20 cellular contexts compared by ENCODE assay signal in the genomic region with DNA sequence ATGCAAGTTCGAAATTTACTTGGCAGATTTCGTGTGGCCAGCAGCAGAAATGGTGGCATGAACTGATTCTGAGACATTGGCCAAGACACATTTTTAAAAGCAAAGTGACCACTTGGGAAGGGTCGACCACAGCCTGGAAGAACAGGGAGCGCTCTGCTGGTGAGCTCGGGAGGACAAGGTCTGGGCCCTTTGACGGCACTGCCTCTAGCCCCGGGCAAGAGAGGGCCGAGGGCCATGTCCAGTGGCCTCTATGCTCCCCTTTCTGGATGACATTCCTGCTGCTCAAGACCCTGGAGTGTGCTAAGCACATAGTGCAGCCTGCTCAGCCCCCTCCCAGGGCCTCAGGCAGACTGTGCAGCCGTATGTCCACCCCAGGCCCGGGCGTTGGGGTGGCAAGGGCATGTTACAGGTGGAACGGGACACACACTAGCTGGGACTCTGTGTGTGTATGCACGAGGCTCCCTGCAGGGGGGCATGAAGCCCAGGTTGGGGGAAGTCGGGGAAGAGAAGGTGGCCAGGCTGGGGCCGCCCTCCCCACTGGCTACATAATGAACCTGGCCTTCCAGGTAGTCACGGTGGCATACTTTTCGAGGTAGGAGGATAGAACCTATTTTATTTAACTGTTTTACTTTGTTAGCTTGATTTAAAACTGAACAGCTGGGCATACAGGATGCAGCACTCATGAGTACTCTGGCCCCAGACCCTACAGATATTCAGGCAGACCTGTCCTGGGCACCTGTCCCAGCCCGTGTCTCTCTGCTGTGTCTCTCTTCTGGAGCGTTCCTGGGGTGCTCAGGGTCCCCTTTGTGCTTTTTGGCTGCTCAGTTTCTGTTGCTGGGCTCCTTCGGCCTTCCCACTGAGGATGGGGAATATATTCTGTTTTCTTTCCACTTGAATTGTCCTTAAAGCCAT. TPM values are rescaled to one million over a fixed set of nuclear protein-coding genes. Genes with fewer than 3 reads are reported as not detected.
DNase-seq lines count a peak whose midpoint lies in the region; ATAC-seq, FAIRE-seq and TF ChIP-seq lines count a peak whose summit lies in the region.
"Had no signal": no experiment of that assay in that cellular context is flagged by ENCODE, and none has a peak within 500 bp of the region (broad histone marks: within the 10 kb centered on the region; RNA-seq: fewer than 3 reads in every experiment).

No MANE protein-coding gene starts in this region.

- peaks cover 30% of the 10 kb centered on the region for H3K4me1 Mint-ChIP-seq in astrocyte (ENCODE audit: low read depth, unreplicated experiment)
- H3K4me1 Mint-ChIP-seq in naive thymus-derived CD4-positive, alpha-beta T cell, result peaks cover 28 to 91% (median 73%) of the 10 kb centered on the region in 7 donors

- H3K9ac ChIP-seq in astrocyte (ENCODE audit: low read length), result peak overlapping the region; percentile 8

- peaks cover 79% of the 10 kb centered on the region for H4K20me1 ChIP-seq in astrocyte (ENCODE audit: insufficient read depth, low read length)

- H3K36me3 ChIP-seq in left ventricle myocardium inferior (no peaks in the 10 kb centered on the region), astrocyte (ENCODE audit: insufficient read depth, low read length) (no peaks in the 10 kb centered on the region), tibial artery (no peaks in the 10 kb centered on the region)
- no peaks in the 10 kb centered on the region for H3K36me3 ChIP-seq in naive thymus-derived CD4-positive, alpha-beta T cell (ENCODE audit: control insufficient read depth in 2 of 3, insufficient read depth in 3 of 3, low read length in 3 of 3)
- H3K36me3 ChIP-seq: breast epithelium had no signal

- DNase-seq in left ventricle myocardium inferior (no peak), cardiac septum (ENCODE audit: low spot score) (no peak), astrocyte (ENCODE audit: low read depth) (no peak), tibial artery (no peak), retina (no peak)
- DNase-seq in naive thymus-derived CD4-positive, alpha-beta T cell, result no peak
- DNase-seq: activated CD4-positive, alpha-beta T cell treated with anti-CD3 and anti-CD28 coated beads, Interleukin-2, amount 10 ng/mL, durations not matched to agents 24 days and 14 days; activated naive CD4-positive, alpha-beta T cell treated with anti-CD3 and anti-CD28 coated beads, Interleukin-2, amount 10 ng/mL, durations not matched to agents 7 days and 5 days; activated T-cell treated with anti-CD3 and anti-CD28 coated beads for 4 hours; hypothalamus; NCI-H1436 treated with DMSO at 0.1 percent for 48 hours; NCI-H345; SIG-M5; stimulated activated CD4-positive, alpha-beta T cell treated with anti-CD3 and anti-CD28 coated beads, Interleukin-15, amount 100 ng/mL, for 24 hours; stimulated activated naive CD8-positive, alpha-beta T cell treated with anti-CD3 and anti-CD28 coated beads, Interleukin-15, amount 100 ng/mL, for 72 hours; T-helper 9 cell had no signal

- TF ChIP-seq CTCF in left ventricle myocardium inferior (IDR thresholded peaks at IDR 0.05; ENCODE audit: borderline replicate concordance) (no peak), astrocyte (IDR thresholded peaks at IDR 0.05; ENCODE audit: insufficient read depth, low read depth, low read length) (no peak), tibial artery (IDR thresholded peaks at IDR 0.05) (no peak)

- H3K4me2 ChIP-seq in astrocyte (ENCODE audit: low read length), result no peak overlapping the region

- H3K4me1 ChIP-seq in left ventricle myocardium inferior (peaks cover 50% of the 10 kb centered on the region), astrocyte (ENCODE audit: insufficient read depth, low read length) (peaks cover 56% of the 10 kb centered on the region), tibial artery (peaks cover 0 to 48% (median 29%) of the 10 kb centered on the region in 4 donors)
- H3K4me1 ChIP-seq in naive thymus-derived CD4-positive, alpha-beta T cell (ENCODE audit: control insufficient read depth in 2 of 2, insufficient read depth in 2 of 2, low read length in 2 of 2), result peaks cover 17 to 55% of the 10 kb centered on the region in 2 donors

- H3K9me3 Mint-ChIP-seq in astrocyte (ENCODE audit: unreplicated experiment), result no peaks in the 10 kb centered on the region
- H3K9me3 Mint-ChIP-seq in naive thymus-derived CD4-positive, alpha-beta T cell, result peaks cover 0 to 2% (median 0%) of the 10 kb centered on the region in 11 donors
- H3K9me3 Mint-ChIP-seq: activated CD4-positive, alpha-beta T cell treated with anti-CD3 and anti-CD28 coated beads, Interleukin-2, amount 10 ng/mL, durations not matched to agents 24 days and 14 days; activated naive CD4-positive, alpha-beta T cell treated with anti-CD3 and anti-CD28 coated beads, Interleukin-2, amount 10 ng/mL, durations not matched to agents 7 days and 5 days; stimulated activated naive CD8-positive, alpha-beta T cell treated with anti-CD3 and anti-CD28 coated beads, Interleukin-15, amount 100 ng/mL, for 72 hours had no signal

- no peak for FAIRE-seq in astrocyte (lab: Jason Lieb, UNC)

- H3K27me3 Mint-ChIP-seq in astrocyte (ENCODE audit: low read depth, unreplicated experiment), result no peaks in the 10 kb centered on the region
- no peaks in the 10 kb centered on the region for H3K27me3 Mint-ChIP-seq in naive thymus-derived CD4-positive, alpha-beta T cell
- H3K27me3 Mint-ChIP-seq: activated CD4-positive, alpha-beta T cell treated with anti-CD3 and anti-CD28 coated beads, Interleukin-2, amount 10 ng/mL, durations not matched to agents 24 days and 14 days; activated naive CD4-positive, alpha-beta T cell treated with anti-CD3 and anti-CD28 coated beads, Interleukin-2, amount 10 ng/mL, durations not matched to agents 7 days and 5 days; progenitor cell of endocrine pancreas; stimulated activated naive CD8-positive, alpha-beta T cell treated with anti-CD3 and anti-CD28 coated beads, Interleukin-15, amount 100 ng/mL, for 72 hours had no signal

- peaks cover 1% of the 10 kb centered on the region for H3K36me3 Mint-ChIP-seq in astrocyte (ENCODE audit: low read depth, unreplicated experiment)
- H3K36me3 Mint-ChIP-seq in naive thymus-derived CD4-positive, alpha-beta T cell, result peaks cover 0 to 5% (median 0%) of the 10 kb centered on the region in 5 donors

- no peak overlapping the region for H3K4me3 ChIP-seq in left ventricle myocardium inferior
- no peak overlapping the region for H3K4me3 ChIP-seq in astrocyte (ENCODE audit: insufficient read depth, low read depth, low read length)
- no peak overlapping the region for H3K4me3 ChIP-seq in naive thymus-derived CD4-positive, alpha-beta T cell (ENCODE audit: low read length)
- H3K4me3 ChIP-seq in tibial artery, result no peak overlapping the region
- H3K4me3 ChIP-seq: breast epithelium had no signal

- ATAC-seq in naive thymus-derived CD4-positive, alpha-beta T cell, result no peak
- ATAC-seq in HG02870 (IDR thresholded peaks at IDR 0.05; ENCODE audit: unreplicated experiment) (no peak), HG03135 (IDR thresholded peaks at IDR 0.05; ENCODE audit: unreplicated experiment) (no peak)
- ATAC-seq: stimulated activated naive CD8-positive, alpha-beta T cell treated with anti-CD3 and anti-CD28 coated beads, Interleukin-15, amount 100 ng/mL, for 72 hours had no signal

- peak overlapping the region; percentile 49 for H3K27ac ChIP-seq in left ventricle myocardium inferior (replicated peaks)
- H3K27ac ChIP-seq in astrocyte (ENCODE audit: low read depth, low read length), result no peak overlapping the region
- H3K27ac ChIP-seq in naive thymus-derived CD4-positive, alpha-beta T cell (ENCODE audit: low read depth, low read length), result no peak overlapping the region
- peak overlapping the region; percentile 6 to 29 for H3K27ac ChIP-seq in tibial artery

- no peak overlapping the region for H3K27ac Mint-ChIP-seq in astrocyte (ENCODE audit: unreplicated experiment)
- peak overlapping the region in 7 of 9 donors; percentile 71 to 95 (median 81) for H3K27ac Mint-ChIP-seq in naive thymus-derived CD4-positive, alpha-beta T cell
- H3K27ac Mint-ChIP-seq: activated CD4-positive, alpha-beta T cell treated with anti-CD3 and anti-CD28 coated beads, Interleukin-2, amount 10 ng/mL, durations not matched to agents 24 days and 14 days; activated naive CD4-positive, alpha-beta T cell treated with anti-CD3 and anti-CD28 coated beads, Interleukin-2, amount 10 ng/mL, durations not matched to agents 7 days and 5 days; progenitor cell of endocrine pancreas; stimulated activated naive CD8-positive, alpha-beta T cell treated with anti-CD3 and anti-CD28 coated beads, Interleukin-15, amount 100 ng/mL, for 72 hours had no signal

- H3K4me3 Mint-ChIP-seq in astrocyte (ENCODE audit: unreplicated experiment), result no peak overlapping the region
- H3K4me3 Mint-ChIP-seq in naive thymus-derived CD4-positive, alpha-beta T cell, result peak overlapping the region in 1 of 10 donors; percentile 87
- H3K4me3 Mint-ChIP-seq: activated CD4-positive, alpha-beta T cell treated with anti-CD3 and anti-CD28 coated beads, Interleukin-2, amount 10 ng/mL, durations not matched to agents 24 days and 14 days; activated naive CD4-positive, alpha-beta T cell treated with anti-CD3 and anti-CD28 coated beads, Interleukin-2, amount 10 ng/mL, durations not matched to agents 7 days and 5 days; stimulated activated naive CD8-positive, alpha-beta T cell treated with anti-CD3 and anti-CD28 coated beads, Interleukin-15, amount 100 ng/mL, for 72 hours had no signal

- CTCF ChIA-PET in naive thymus-derived CD4-positive, alpha-beta T cell (lab: Charles Lee), result interaction anchor here (1.0 kb wide), 1 partner anchor 18 kb away, joined by 3 read pairs; no protein-coding TSS in a partner anchor

- H3K27me3 ChIP-seq in left ventricle myocardium inferior (ENCODE audit: low read depth) (no peaks in the 10 kb centered on the region), astrocyte (ENCODE audit: insufficient read depth, low read length) (no peaks in the 10 kb centered on the region), tibial artery (no peaks in the 10 kb centered on the region)
- no peaks in the 10 kb centered on the region for H3K27me3 ChIP-seq in naive thymus-derived CD4-positive, alpha-beta T cell (ENCODE audit: control insufficient read depth in 2 of 2, insufficient read depth in 2 of 2, low read length in 2 of 2)
- H3K27me3 ChIP-seq: breast epithelium had no signal

- intact Hi-C loops in left ventricle myocardium inferior (cut with micrococcal nuclease), result no loop called here
- intact Hi-C loops in cardiac septum (cut with DNase I), result no loop called here
- intact Hi-C loops in naive thymus-derived CD4-positive, alpha-beta T cell (cut with micrococcal nuclease), result loop anchor here in 1 of 2 donors (10.0 kb wide), 1 partner anchor 217 kb away; no protein-coding TSS in a partner anchor
- intact Hi-C loops in tibial artery (cut with DNase I; ENCODE audit: low total_unique reads), result no loop called here

- no peaks in the 10 kb centered on the region for H3K9me3 ChIP-seq in left ventricle myocardium inferior (replicated peaks)
- no peaks in the 10 kb centered on the region for H3K9me3 ChIP-seq in astrocyte (ENCODE audit: insufficient read depth, low read depth, low read length)
- H3K9me3 ChIP-seq in naive thymus-derived CD4-positive, alpha-beta T cell (ENCODE audit: control insufficient read depth in 2 of 3, low read length in 3 of 3), result no peaks in the 10 kb centered on the region
- no peaks in the 10 kb centered on the region for H3K9me3 ChIP-seq in tibial artery
- H3K9me3 ChIP-seq: breast epithelium had no signal

- POLR2A ChIA-PET in naive thymus-derived CD4-positive, alpha-beta T cell (lab: Charles Lee), result no interaction called here

- H2AFZ ChIP-seq in astrocyte (ENCODE audit: low read depth, low read length), result no peak overlapping the region

- peaks cover 100% of the 10 kb centered on the region for H3K79me2 ChIP-seq in astrocyte (ENCODE audit: insufficient read depth, low read length)

RNA-seq across cellular contexts. Expression of a gene that starts 6.4 kb away (rescaled TPM):
- total RNA-seq in left ventricle myocardium inferior (12.3 TPM), cardiac septum (24.0 TPM), astrocyte (28.4 and 31.8 TPM in 2 replicates)
- 10 to 100 TPM; 22.4 to 36.6 (median 22.5) TPM for total RNA-seq in naive thymus-derived CD4-positive, alpha-beta T cell
- polyA plus RNA-seq in naive thymus-derived CD4-positive, alpha-beta T cell, result 10 to 100 TPM; 12.0 to 18.0 TPM

Comparison
In these comparisons a context has a peak if more than half of its experiments do, and no peak if none do; other contexts are left out.
1. H3K27ac ChIP-seq: peak in left ventricle myocardium inferior (single experiment) and tibial artery (2 of 2); none in astrocyte (single experiment) and naive thymus-derived CD4-positive, alpha-beta T cell (single experiment).